8 cellular contexts compared by ENCODE assay signal in the genomic region with DNA sequence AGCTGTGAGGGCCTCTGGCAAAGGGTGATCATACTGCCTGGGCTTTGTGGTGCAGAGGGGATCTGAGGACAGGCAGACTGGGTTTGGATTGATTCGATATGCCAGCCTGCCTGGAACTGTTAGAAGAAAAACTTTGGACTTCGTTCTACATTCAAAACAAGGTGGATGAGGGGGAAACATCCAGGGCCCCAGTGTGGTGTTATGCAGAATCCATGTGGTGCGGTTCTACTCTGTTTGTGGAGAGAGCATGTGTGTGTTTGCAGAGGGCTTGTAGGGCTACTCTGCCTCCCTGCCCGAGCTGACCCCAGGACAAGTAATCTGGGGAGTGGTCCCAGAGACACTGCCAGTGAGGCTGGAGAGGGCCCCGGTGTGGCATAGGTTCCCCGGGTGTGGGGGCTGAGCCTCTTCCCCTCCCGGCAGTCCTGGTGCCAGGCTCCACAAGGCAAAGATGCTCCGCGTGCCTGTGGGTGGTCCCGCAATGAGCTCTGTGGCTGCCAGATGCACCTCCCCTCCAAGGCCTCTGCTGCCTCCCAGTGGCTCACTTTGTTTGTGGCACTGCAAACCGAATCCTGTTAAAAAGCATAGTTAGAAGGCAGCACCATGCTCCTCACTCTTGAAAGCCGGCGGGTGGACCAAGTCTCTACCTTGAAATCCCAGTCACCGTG. TPM values are rescaled to one million over a fixed set of nuclear protein-coding genes. Genes with fewer than 3 reads are reported as not detected.
DNase-seq lines count a peak whose midpoint lies in the region; ATAC-seq and TF ChIP-seq lines count a peak whose summit lies in the region.

No MANE protein-coding gene starts in this region.

- H3K36me3 ChIP-seq in KMS-11 (ENCODE audit: insufficient read depth): no peaks in the 10 kb centered on the region
- no peaks in the 10 kb centered on the region for H3K36me3 ChIP-seq in effector memory CD4-positive, alpha-beta T cell (ENCODE audit: control insufficient read depth, insufficient read depth, low read length)

- H3K4me2 ChIP-seq in KMS-11: peak overlapping the region; percentile 8; the same call in 1 of the 2 replicates

- CTCF ChIA-PET in GM10248 (lab: Yijun Ruan, JAX): interaction anchor here (0.6 to 2.5 kb wide), 12 partner anchors 9 to 619 kb away, joined by 3 to 8 read pairs (median 3); no protein-coding TSS in a partner anchor
- CTCF ChIA-PET in RWPE1 (lab: Yijun Ruan, JAX): interaction anchor here (1.0 kb wide), 2 partner anchors 28 to 45 kb away, joined by 3 read pairs; no protein-coding TSS in a partner anchor

- DNase-seq in GM10248 (ENCODE audit: extremely low spot score): peak; percentile 75
- DNase-seq in RWPE1 (ENCODE audit: low spot score): peak; percentile 39
- DNase-seq in anterior cingulate cortex (lab: John Stamatoyannopoulos, UW): peak in 46 of 58 donors; percentile 21 to 80 (median 52)
- DNase-seq in right cardiac atrium: peak; percentile 64 to 82 (median 82)
- DNase-seq in putamen (ENCODE audit: low spot score): peak; percentile 55
- DNase-seq in NCI-H2029 (lab: John Stamatoyannopoulos, UW): no peak
- no peak for DNase-seq in effector memory CD4-positive, alpha-beta T cell

- H3K4me1 ChIP-seq in KMS-11 (ENCODE audit: low read depth, poor library complexity, severe bottlenecking) (no peaks in the 10 kb centered on the region), right cardiac atrium (ENCODE audit: control insufficient read depth, insufficient read depth, low read length) (no peaks in the 10 kb centered on the region)
- H3K4me1 ChIP-seq in effector memory CD4-positive, alpha-beta T cell (ENCODE audit: control insufficient read depth, insufficient read depth, low read length, poor library complexity, severe bottlenecking): no peaks in the 10 kb centered on the region

- H3K27ac ChIP-seq in KMS-11: no peak overlapping the region
- H3K27ac ChIP-seq in RWPE1: no peak overlapping the region
- H3K27ac ChIP-seq in right cardiac atrium (ENCODE audit: low read length): no peak overlapping the region
- no peak overlapping the region for H3K27ac ChIP-seq in effector memory CD4-positive, alpha-beta T cell (ENCODE audit: insufficient read depth, low read length, poor library complexity, severe bottlenecking)

- H3K9ac ChIP-seq in KMS-11: no peak overlapping the region

- H4K20me1 ChIP-seq in KMS-11 (ENCODE audit: insufficient read depth): no peaks in the 10 kb centered on the region

- TF ChIP-seq CTCF in GM10248 (IDR thresholded peaks at IDR 0.05; ENCODE audit: control extremely low read depth, extremely low read depth, low read depth, missing control alignments) (peak; percentile 75), KMS-11 (conservative IDR thresholded peaks at IDR 0.05; ENCODE audit: low read depth, low read length) (peak; percentile 57), RWPE1 (conservative IDR thresholded peaks at IDR 0.05; ENCODE audit: low read depth) (peak; percentile 53)

- H3K27me3 ChIP-seq in KMS-11 (ENCODE audit: insufficient read depth, low read depth) (no peaks in the 10 kb centered on the region), right cardiac atrium (ENCODE audit: control insufficient read depth, insufficient read depth) (no peaks in the 10 kb centered on the region)
- H3K27me3 ChIP-seq in effector memory CD4-positive, alpha-beta T cell (replicated peaks; ENCODE audit: control insufficient read depth, insufficient read depth, low read length, poor library complexity, severe bottlenecking): no peaks in the 10 kb centered on the region

- no peaks in the 10 kb centered on the region for H3K79me2 ChIP-seq in KMS-11 (ENCODE audit: insufficient read depth, low read depth)

- H2AFZ ChIP-seq in KMS-11 (ENCODE audit: low read depth): no peak overlapping the region

- intact Hi-C loops in right cardiac atrium (cut with DNase I): loop anchor here in 2 of 4 donors (5.0 to 10.0 kb wide), 2 partner anchors 100 to 107 kb away; a partner anchor contains a TSS

- no peaks in the 10 kb centered on the region for H3K9me3 ChIP-seq in right cardiac atrium (ENCODE audit: control insufficient read depth, low read length)
- H3K9me3 ChIP-seq in effector memory CD4-positive, alpha-beta T cell (ENCODE audit: control insufficient read depth, low read length): no peaks in the 10 kb centered on the region

- H3K4me3 ChIP-seq in KMS-11 (IDR thresholded peaks at IDR 0.05; ENCODE audit: insufficient read depth, low read depth, low read length): no peak overlapping the region
- H3K4me3 ChIP-seq in right cardiac atrium (ENCODE audit: low read length): no peak overlapping the region
- no peak overlapping the region for H3K4me3 ChIP-seq in effector memory CD4-positive, alpha-beta T cell (ENCODE audit: insufficient read depth, low read depth, low read length, poor library complexity, severe bottlenecking)

- ATAC-seq in right cardiac atrium: peak; percentile 60 to 68

- POLR2A ChIA-PET in GM10248 (lab: Yijun Ruan, JAX) (interaction anchor here (0.5 kb wide), 1 partner anchor 97 kb away, joined by 4 read pairs; no protein-coding TSS in a partner anchor), RWPE1 (lab: Yijun Ruan, JAX; ENCODE audit: low non-redundant PET) (no interaction called here)

- WGBS in right cardiac atrium: 21% methylated on average over 14 of the region's 14 CpGs

RNA-seq across cellular contexts. Expression of a gene that starts 22.3 kb away (rescaled TPM):
- total RNA-seq in right cardiac atrium: 10 to 100 TPM; 48.1 to 54.2 (median 51.1) TPM
- 37.1 TPM for polyA plus RNA-seq in right cardiac atrium

Comparison
In these comparisons a context has a peak if more than half of its experiments do, and no peak if none do; other contexts are left out.
1. DNase-seq: peak in GM10248 (single experiment), RWPE1 (single experiment), anterior cingulate cortex (46 of 58), right cardiac atrium (3 of 3) and putamen (single experiment); none in NCI-H2029 (single experiment) and effector memory CD4-positive, alpha-beta T cell (0 of 3).
2. Peak in every context shown above with its lines, with median percentiles within 50 percentile points of each other: CTCF ChIP-seq.